In genomic region chr17:5861246-5861645, GRCh38 we compare ENCODE assay signal across 20 cellular contexts.
"Had no signal": no experiment of that assay in that cellular context is flagged by ENCODE, and none has a peak within 500 bp of the region (broad histone marks: within the 10 kb centered on the region; RNA-seq: fewer than 3 reads in every experiment).

No MANE protein-coding gene starts in this region.

- DNase-seq: cerebellar nuclear complex; cortex of kidney; effector CD8-positive, alpha-beta T cell; effector memory CD8-positive, alpha-beta T cell; endodermal cell; foreskin keratinocyte; heart left ventricle; hypothalamus; immature natural killer cell; kidney; kidney glomerular epithelial cell; left colon; left ventricle myocardium inferior; lower lobe of right lung; mesenchymal stem cell; mucosa of descending colon had no signal

- H3K4me1 ChIP-seq: esophagus muscularis mucosa, foreskin keratinocyte, gastroesophageal sphincter, lower lobe of right lung had no signal

- H3K36me3 ChIP-seq: esophagus muscularis mucosa, gastroesophageal sphincter, heart left ventricle, left ventricle myocardium inferior, lower lobe of right lung had no signal

- H3K27ac ChIP-seq: epithelial cell of prostate, esophagus muscularis mucosa, foreskin keratinocyte, gastroesophageal sphincter, heart left ventricle, hepatocyte, left ventricle myocardium inferior, lower lobe of right lung had no signal

- H3K27me3 ChIP-seq: esophagus muscularis mucosa, foreskin keratinocyte, gastroesophageal sphincter, heart left ventricle, hepatocyte had no signal

- H3K4me2 ChIP-seq: hepatocyte had no signal

- H2AFZ ChIP-seq: hepatocyte had no signal

- H3K4me3 ChIP-seq: esophagus muscularis mucosa, gastroesophageal sphincter, heart left ventricle, hepatocyte, left ventricle myocardium inferior, lower lobe of right lung, mucosa of descending colon had no signal

- H3K9me3 ChIP-seq: esophagus muscularis mucosa, gastroesophageal sphincter, heart left ventricle, left ventricle myocardium inferior, lower lobe of right lung, mucosa of descending colon had no signal
